ENCODE assay signal across 21 cellular contexts in genomic region chr9:111726949-111727348, GRCh38.
"Had no signal": no experiment of that assay in that cellular context is flagged by ENCODE, and none has a peak within 500 bp of the region (broad histone marks: within the 10 kb centered on the region; RNA-seq: fewer than 3 reads in every experiment).

No MANE protein-coding gene starts in this region.

- H3K4me1 ChIP-seq: gastrocnemius medialis, psoas muscle, suprapubic skin, transverse colon, upper lobe of right lung, uterus had no signal

- H3K27me3 ChIP-seq: dorsolateral prefrontal cortex, gastrocnemius medialis, sigmoid colon, suprapubic skin, transverse colon, upper lobe of right lung, uterus had no signal

- H3K4me3 Mint-ChIP-seq: memory B cell; natural killer cell; stimulated activated effector memory CD8-positive, alpha-beta T cell treated with anti-CD3 and anti-CD28 coated beads, Interleukin-12 subunit alpha, Interleukin-12 subunit beta, amount 100 ng/mL, for 72 hours had no signal

- H3K9me3 Mint-ChIP-seq: natural killer cell; stimulated activated effector memory CD8-positive, alpha-beta T cell treated with anti-CD3 and anti-CD28 coated beads, Interleukin-12 subunit alpha, Interleukin-12 subunit beta, amount 100 ng/mL, for 72 hours had no signal

- H3K27ac ChIP-seq: dorsolateral prefrontal cortex, gastrocnemius medialis, ovary, psoas muscle, sigmoid colon, suprapubic skin, transverse colon, upper lobe of right lung, uterus had no signal

- DNase-seq: dorsolateral prefrontal cortex; effector CD4-positive, alpha-beta T cell; gastrocnemius medialis; head of caudate nucleus; natural killer cell; occipital lobe; ovary; psoas muscle; right cardiac atrium; sigmoid colon; stimulated activated CD4-positive, alpha-beta T cell treated with anti-CD3 and anti-CD28 coated beads, Interleukin-2, amount 100 ng/mL, for 24 hours; stimulated activated CD4-positive, alpha-beta T cell treated with anti-CD3 and anti-CD28 coated beads, Interleukin-4, amount 100 ng/mL, for 24 hours; stimulated activated naive CD4-positive, alpha-beta T cell treated with Interleukin-2 at 50 U/mL for 16 hours; transverse colon; upper lobe of right lung; uterus had no signal

- ATAC-seq: gastrocnemius medialis; left lobe of liver; natural killer cell; psoas muscle; right cardiac atrium; stimulated activated effector memory CD8-positive, alpha-beta T cell treated with anti-CD3 and anti-CD28 coated beads, Interleukin-12 subunit alpha, Interleukin-12 subunit beta, amount 100 ng/mL, for 72 hours; upper lobe of right lung had no signal

- H3K36me3 Mint-ChIP-seq: natural killer cell; stimulated activated effector memory CD8-positive, alpha-beta T cell treated with anti-CD3 and anti-CD28 coated beads, Interleukin-12 subunit alpha, Interleukin-12 subunit beta, amount 100 ng/mL, for 72 hours had no signal

- H3K4me3 ChIP-seq: dorsolateral prefrontal cortex, gastrocnemius medialis, lung, ovary, psoas muscle, sigmoid colon, suprapubic skin, transverse colon, upper lobe of right lung, uterus had no signal

- H3K27me3 Mint-ChIP-seq: memory B cell had no signal

- H3K36me3 ChIP-seq: gastrocnemius medialis, ovary, sigmoid colon, suprapubic skin, transverse colon, upper lobe of right lung, uterus had no signal

- H3K27ac Mint-ChIP-seq: memory B cell; natural killer cell; stimulated activated effector memory CD8-positive, alpha-beta T cell treated with anti-CD3 and anti-CD28 coated beads, Interleukin-12 subunit alpha, Interleukin-12 subunit beta, amount 100 ng/mL, for 72 hours had no signal

- H3K4me1 Mint-ChIP-seq: memory B cell; natural killer cell; stimulated activated effector memory CD8-positive, alpha-beta T cell treated with anti-CD3 and anti-CD28 coated beads, Interleukin-12 subunit alpha, Interleukin-12 subunit beta, amount 100 ng/mL, for 72 hours had no signal

- H3K9me3 ChIP-seq: gastrocnemius medialis, ovary, psoas muscle, upper lobe of right lung, uterus had no signal
